ENCODE assay signal across 8 cellular contexts in genomic region chr2:96760986-96761832, GRCh38. TPM values are rescaled to one million over a fixed set of nuclear protein-coding genes. Genes with fewer than 3 reads are reported as not detected.
A peak's percentile ranks its signal among the peaks of the same experiment; 100 is the strongest.
DNase-seq lines count a peak whose midpoint lies in the region; ATAC-seq and TF ChIP-seq lines count a peak whose summit lies in the region.

No MANE protein-coding gene starts in this region.

- H3K9me3 ChIP-seq in endodermal cell (ENCODE audit: control insufficient read depth, low read length) = no peaks in the 10 kb centered on the region
- no peaks in the 10 kb centered on the region for H3K9me3 ChIP-seq in naive thymus-derived CD4-positive, alpha-beta T cell (ENCODE audit: control insufficient read depth in 2 of 3, low read length in 3 of 3)

- no peaks in the 10 kb centered on the region for H3K36me3 Mint-ChIP-seq in activated CD4-positive, alpha-beta T cell treated with anti-CD3 and anti-CD28 coated beads, Interleukin-2, amount 10 ng/mL, durations not matched to agents 24 days and 14 days (ENCODE audit: low read depth)
- H3K36me3 Mint-ChIP-seq in endodermal cell (ENCODE audit: low read depth) = peaks cover 1% of the 10 kb centered on the region
- peaks cover 0 to 3% (median 0%) of the 10 kb centered on the region in 5 donors for H3K36me3 Mint-ChIP-seq in naive thymus-derived CD4-positive, alpha-beta T cell

- DNase-seq in activated CD4-positive, alpha-beta T cell treated with anti-CD3 and anti-CD28 coated beads, Interleukin-2, amount 10 ng/mL, durations not matched to agents 24 days and 14 days = no peak
- DNase-seq in activated CD4-positive, alpha-beta T cell treated with anti-CD3 and anti-CD28 coated beads for 1 hour = no peak
- peak; percentile 57 for DNase-seq in SK-N-DZ (ENCODE audit: low spot score)
- DNase-seq in endodermal cell = peak; percentile 77
- peak in 2 of 9 donors; percentile 87 to 90 for DNase-seq in naive thymus-derived CD4-positive, alpha-beta T cell
- DNase-seq in NCI-H2107 (lab: John Stamatoyannopoulos, UW) = no peak
- no peak for DNase-seq in NCI-H1436 treated with DMSO at 0.1 percent for 48 hours (lab: John Stamatoyannopoulos, UW)

- H3K4me3 ChIP-seq in endodermal cell (ENCODE audit: low read length) = peak overlapping the region; percentile 89
- H3K4me3 ChIP-seq in naive thymus-derived CD4-positive, alpha-beta T cell (ENCODE audit: low read length) = peak overlapping the region; percentile 83

- H3K9ac ChIP-seq in endodermal cell (ENCODE audit: extremely low read depth, low read length, poor library complexity, severe bottlenecking) = peak overlapping the region; percentile 34

- peak overlapping the region; percentile 91 for H3K27ac Mint-ChIP-seq in activated CD4-positive, alpha-beta T cell treated with anti-CD3 and anti-CD28 coated beads, Interleukin-2, amount 10 ng/mL, durations not matched to agents 24 days and 14 days
- H3K27ac Mint-ChIP-seq in endodermal cell = peak overlapping the region; percentile 89
- peak overlapping the region; percentile 75 to 94 (median 85) for H3K27ac Mint-ChIP-seq in naive thymus-derived CD4-positive, alpha-beta T cell

- TF ChIP-seq CTCF in endodermal cell (conservative IDR thresholded peaks at IDR 0.05) = peak; percentile 74

- no peaks in the 10 kb centered on the region for H3K27me3 ChIP-seq in endodermal cell (ENCODE audit: control insufficient read depth, insufficient read depth, low read length, poor library complexity, severe bottlenecking)
- no peaks in the 10 kb centered on the region for H3K27me3 ChIP-seq in naive thymus-derived CD4-positive, alpha-beta T cell (ENCODE audit: control insufficient read depth in 2 of 2, insufficient read depth in 2 of 2, low read length in 2 of 2)

- H3K36me3 ChIP-seq in endodermal cell (ENCODE audit: control insufficient read depth, insufficient read depth, low read length) = no peaks in the 10 kb centered on the region
- no peaks in the 10 kb centered on the region for H3K36me3 ChIP-seq in naive thymus-derived CD4-positive, alpha-beta T cell (ENCODE audit: control insufficient read depth in 2 of 3, insufficient read depth in 3 of 3, low read length in 3 of 3)

- POLR2A ChIA-PET in naive thymus-derived CD4-positive, alpha-beta T cell (lab: Charles Lee) = interaction anchor here (0.6 to 4.1 kb wide), 13 partner anchors 9 to 223 kb away, joined by 3 to 19 read pairs (median 4); partner anchors contain the start of genes KANSL3 and LMAN2L

- H3K4me1 ChIP-seq in endodermal cell (ENCODE audit: control insufficient read depth, insufficient read depth, low read length) = no peaks in the 10 kb centered on the region
- peaks cover 46 to 53% of the 10 kb centered on the region in 2 donors for H3K4me1 ChIP-seq in naive thymus-derived CD4-positive, alpha-beta T cell (ENCODE audit: control insufficient read depth in 2 of 2, insufficient read depth in 2 of 2, low read length in 2 of 2)

- WGBS in endodermal cell (ENCODE audit: insufficient coverage in 1 of 2, insufficient read length in 1 of 2), 2 experiments = 50 to 79% methylated on average over 25 to 59 of the region's 59 CpGs

- no peak overlapping the region for H3K27ac ChIP-seq in endodermal cell (ENCODE audit: low read depth, low read length)
- H3K27ac ChIP-seq in naive thymus-derived CD4-positive, alpha-beta T cell (ENCODE audit: low read depth, low read length) = peak overlapping the region; percentile 70

- H3K9me3 Mint-ChIP-seq in activated CD4-positive, alpha-beta T cell treated with anti-CD3 and anti-CD28 coated beads, Interleukin-2, amount 10 ng/mL, durations not matched to agents 24 days and 14 days = no peaks in the 10 kb centered on the region
- H3K9me3 Mint-ChIP-seq in endodermal cell = no peaks in the 10 kb centered on the region
- H3K9me3 Mint-ChIP-seq in naive thymus-derived CD4-positive, alpha-beta T cell = no peaks in the 10 kb centered on the region

- no peaks in the 10 kb centered on the region for H3K27me3 Mint-ChIP-seq in activated CD4-positive, alpha-beta T cell treated with anti-CD3 and anti-CD28 coated beads, Interleukin-2, amount 10 ng/mL, durations not matched to agents 24 days and 14 days
- no peaks in the 10 kb centered on the region for H3K27me3 Mint-ChIP-seq in endodermal cell (ENCODE audit: insufficient read depth)
- H3K27me3 Mint-ChIP-seq in naive thymus-derived CD4-positive, alpha-beta T cell = no peaks in the 10 kb centered on the region

- peak overlapping the region; percentile 85 for H3K4me3 Mint-ChIP-seq in activated CD4-positive, alpha-beta T cell treated with anti-CD3 and anti-CD28 coated beads, Interleukin-2, amount 10 ng/mL, durations not matched to agents 24 days and 14 days
- peak overlapping the region; percentile 70 for H3K4me3 Mint-ChIP-seq in endodermal cell
- H3K4me3 Mint-ChIP-seq in naive thymus-derived CD4-positive, alpha-beta T cell = peak overlapping the region; percentile 70 to 96 (median 84)

- peak; percentile 6 for ATAC-seq in HG02840 (IDR thresholded peaks at IDR 0.05; ENCODE audit: low FRiP score, unreplicated experiment)
- peak; percentile 87 for ATAC-seq in naive thymus-derived CD4-positive, alpha-beta T cell

- intact Hi-C loops in activated CD4-positive, alpha-beta T cell treated with anti-CD3 and anti-CD28 coated beads, Interleukin-2, amount 10 ng/mL, durations not matched to agents 24 days and 14 days (cut with micrococcal nuclease) = loop anchor here (1.0 to 5.0 kb wide), 6 partner anchors 21 to 224 kb away; partner anchors contain the start of genes ARID5A, CNNM3, KANSL3 and LMAN2L
- intact Hi-C loops in naive thymus-derived CD4-positive, alpha-beta T cell (cut with micrococcal nuclease) = loop anchor here (1.0 to 10.0 kb wide), 24 partner anchors 13 to 1234 kb away; partner anchors contain the start of genes ANKRD36 (in 2 of the 2), ANKRD39 (in 2 of the 2), ARID5A (in 2 of the 2) and CIAO1 (in 2 of the 2)

- peaks cover 46% of the 10 kb centered on the region for H3K4me1 Mint-ChIP-seq in activated CD4-positive, alpha-beta T cell treated with anti-CD3 and anti-CD28 coated beads, Interleukin-2, amount 10 ng/mL, durations not matched to agents 24 days and 14 days
- H3K4me1 Mint-ChIP-seq in endodermal cell = peaks cover 41% of the 10 kb centered on the region
- peaks cover 42 to 62% (median 50%) of the 10 kb centered on the region in 7 donors for H3K4me1 Mint-ChIP-seq in naive thymus-derived CD4-positive, alpha-beta T cell

- CTCF ChIA-PET in naive thymus-derived CD4-positive, alpha-beta T cell (lab: Charles Lee) = interaction anchor here (0.5 to 4.8 kb wide), 16 partner anchors 12 to 351 kb away, joined by 3 to 40 read pairs (median 3); partner anchors contain the start of genes ANKRD36 and ANKRD39

RNA-seq across cellular contexts. Expression of gene CNNM4, which starts 0.5 kb away (rescaled TPM):
- total RNA-seq in activated CD4-positive, alpha-beta T cell treated with anti-CD3 and anti-CD28 coated beads, Interleukin-2, amount 10 ng/mL, durations not matched to agents 24 days and 14 days = 10.1 and 11.2 TPM in 2 replicates
- 5.4 and 6.8 TPM in 2 replicates for polyA plus RNA-seq in SK-N-DZ (2014; cell fraction: cytosol; rRNA removed)
- 6.0 and 6.1 TPM in 2 replicates for polyA plus RNA-seq in SK-N-DZ (2014; cell fraction: nucleus; rRNA removed)
- 10 to 100 TPM; 22.3 to 27.5 TPM for total RNA-seq in endodermal cell
- 11.2 TPM for polyA plus RNA-seq in endodermal cell (2013, experiment 1 of 2)
- polyA plus RNA-seq in endodermal cell (2013, experiment 2 of 2) = 11.5 TPM
- total RNA-seq in naive thymus-derived CD4-positive, alpha-beta T cell = 1 to 10 TPM; 4.6 to 9.5 (median 5.5) TPM
- polyA plus RNA-seq in naive thymus-derived CD4-positive, alpha-beta T cell = 1 to 10 TPM; 1.4 to 2.0 TPM

RNA-seq across cellular contexts. Expression of gene LMAN2L, which starts 21.3 kb away (rescaled TPM):
- 6.5 and 7.3 TPM in 2 replicates for total RNA-seq in activated CD4-positive, alpha-beta T cell treated with anti-CD3 and anti-CD28 coated beads, Interleukin-2, amount 10 ng/mL, durations not matched to agents 24 days and 14 days
- 28.9 and 30.3 TPM in 2 replicates for polyA plus RNA-seq in SK-N-DZ (2014; cell fraction: cytosol; rRNA removed)
- polyA plus RNA-seq in SK-N-DZ (2014; cell fraction: nucleus; rRNA removed) = 14.8 and 18.7 TPM in 2 replicates
- total RNA-seq in endodermal cell = 10 to 100 TPM; 24.4 to 30.4 TPM
- 27.2 TPM for polyA plus RNA-seq in endodermal cell (2013, experiment 1 of 2)
- 26.2 TPM for polyA plus RNA-seq in endodermal cell (2013, experiment 2 of 2)
- 10 to 100 TPM in 2 of 5 experiments, 1 to 10 TPM in 3; 5.0 to 10.9 (median 9.2) TPM for total RNA-seq in naive thymus-derived CD4-positive, alpha-beta T cell
- 10 to 100 TPM; 16.8 to 28.4 TPM for polyA plus RNA-seq in naive thymus-derived CD4-positive, alpha-beta T cell

RNA-seq across cellular contexts. Expression of gene CNNM3, which starts 54.9 kb away (rescaled TPM):
- 29.4 and 30.5 TPM in 2 replicates for total RNA-seq in activated CD4-positive, alpha-beta T cell treated with anti-CD3 and anti-CD28 coated beads, Interleukin-2, amount 10 ng/mL, durations not matched to agents 24 days and 14 days
- polyA plus RNA-seq in SK-N-DZ (2014; cell fraction: cytosol; rRNA removed) = 11.9 and 13.1 TPM in 2 replicates
- polyA plus RNA-seq in SK-N-DZ (2014; cell fraction: nucleus; rRNA removed) = 13.5 and 24.5 TPM in 2 replicates
- 10 to 100 TPM; 33.1 to 34.8 TPM for total RNA-seq in endodermal cell
- 16.5 TPM for polyA plus RNA-seq in endodermal cell (2013, experiment 1 of 2)
- 14.9 TPM for polyA plus RNA-seq in endodermal cell (2013, experiment 2 of 2)
- 10 to 100 TPM; 32.1 to 51.5 (median 44.6) TPM for total RNA-seq in naive thymus-derived CD4-positive, alpha-beta T cell
- 1 to 10 TPM; 4.0 to 5.8 TPM for polyA plus RNA-seq in naive thymus-derived CD4-positive, alpha-beta T cell

Comparison
In these comparisons a context has a peak if more than half of its experiments do, and no peak if none do; other contexts are left out.
1. DNase-seq: peak in SK-N-DZ (single experiment) and endodermal cell (single experiment); none in activated CD4-positive, alpha-beta T cell treated with anti-CD3 and anti-CD28 coated beads, Interleukin-2, amount 10 ng/mL, durations not matched to agents 24 days and 14 days (single experiment), activated CD4-positive, alpha-beta T cell treated with anti-CD3 and anti-CD28 coated beads for 1 hour (single experiment), NCI-H2107 (single experiment) and NCI-H1436 treated with DMSO at 0.1 percent for 48 hours (single experiment).
2. Peak in every context shown above with its lines, with median percentiles within 50 percentile points of each other: H3K27ac Mint-ChIP-seq and H3K4me3 Mint-ChIP-seq.